ENCODE assay signal across 8 cellular contexts in genomic region chr19:40285353-40286234, GRCh38. TPM values are rescaled to one million over a fixed set of nuclear protein-coding genes. Genes with fewer than 3 reads are reported as not detected.
DNase-seq lines count a peak whose midpoint lies in the region; TF ChIP-seq lines count a peak whose summit lies in the region.

No MANE protein-coding gene starts in this region.

- peak overlapping the region; percentile 88 for H3K4me3 ChIP-seq in GM06990 (replicated peaks; ENCODE audit: low read depth, low read length)

- H3K9me3 Mint-ChIP-seq in HFFc6: no peaks in the 10 kb centered on the region
- H3K9me3 Mint-ChIP-seq in activated naive CD4-positive, alpha-beta T cell treated with anti-CD3 and anti-CD28 coated beads, Interleukin-2, amount 50 U/mL, for 24 hours: no peaks in the 10 kb centered on the region

- TF ChIP-seq CTCF in GM06990 (IDR thresholded peaks at IDR 0.05; ENCODE audit: insufficient read depth, low read length, poor library complexity, severe bottlenecking) (no peak), HFFc6 (IDR thresholded peaks at IDR 0.05) (peak; percentile 34; the same call in 1 of the 2 replicates)

- peak overlapping the region; percentile 90 for H3K4me3 Mint-ChIP-seq in HFFc6
- H3K4me3 Mint-ChIP-seq in activated naive CD4-positive, alpha-beta T cell treated with anti-CD3 and anti-CD28 coated beads, Interleukin-2, amount 50 U/mL, for 24 hours: peak overlapping the region; percentile 83

- H3K27me3 ChIP-seq in GM06990 (replicated peaks; ENCODE audit: control insufficient read depth, insufficient read depth, low read length): no peaks in the 10 kb centered on the region

- H3K27ac Mint-ChIP-seq in HFFc6: peak overlapping the region; percentile 100
- H3K27ac Mint-ChIP-seq in activated naive CD4-positive, alpha-beta T cell treated with anti-CD3 and anti-CD28 coated beads, Interleukin-2, amount 50 U/mL, for 24 hours: peak overlapping the region; percentile 93

- H3K36me3 ChIP-seq in GM06990 (ENCODE audit: control insufficient read depth, insufficient read depth, low read length): peaks cover 1% of the 10 kb centered on the region

- no peaks in the 10 kb centered on the region for H3K36me3 Mint-ChIP-seq in HFFc6 (ENCODE audit: low read depth)
- no peaks in the 10 kb centered on the region for H3K36me3 Mint-ChIP-seq in activated naive CD4-positive, alpha-beta T cell treated with anti-CD3 and anti-CD28 coated beads, Interleukin-2, amount 50 U/mL, for 24 hours

- in situ Hi-C loops in SK-MEL-5 (cut with HindIII; ENCODE audit: low pct_unique_long_range_greater_than_20kb, low sequenced_read_pairs): no loop called here

- DNase-seq in GM06990 (ENCODE audit: extremely low read depth, insufficient read length): peak; percentile 98
- peak; percentile 99 for DNase-seq in HFFc6
- peak; percentile 100 for DNase-seq in NAMALWA (ENCODE audit: low spot score)
- DNase-seq in SK-MEL-5 (ENCODE audit: low read depth, low spot score): peak; percentile 99
- DNase-seq in globus pallidus (ENCODE audit: low spot score): peak; percentile 100
- DNase-seq in non-pigmented ciliary epithelial cell (ENCODE audit: low read depth): peak; percentile 98
- DNase-seq in superior temporal gyrus (ENCODE audit: extremely low spot score): peak; percentile 100

- H3K4me1 Mint-ChIP-seq in HFFc6 (ENCODE audit: low read depth): peaks cover 39% of the 10 kb centered on the region
- peaks cover 50% of the 10 kb centered on the region for H3K4me1 Mint-ChIP-seq in activated naive CD4-positive, alpha-beta T cell treated with anti-CD3 and anti-CD28 coated beads, Interleukin-2, amount 50 U/mL, for 24 hours

- no peaks in the 10 kb centered on the region; the same call in 1 of the 2 replicates for H3K27me3 Mint-ChIP-seq in HFFc6 (ENCODE audit: insufficient read depth)
- no peaks in the 10 kb centered on the region for H3K27me3 Mint-ChIP-seq in activated naive CD4-positive, alpha-beta T cell treated with anti-CD3 and anti-CD28 coated beads, Interleukin-2, amount 50 U/mL, for 24 hours

RNA-seq across cellular contexts. Expression of gene AKT2, which starts 0.4 kb away (rescaled TPM):
- 100 to 1,000 TPM; 128 to 133 (median 130) TPM for total RNA-seq in HFFc6 (2021; fragmentation: NEBNext Ultra II Directional; extraction: Animal tissue kit (Norgen Biotek cat#: 25700))
- total RNA-seq in SK-MEL-5 (2014; rRNA removed; shearing (Covaris generic)): 53.8 and 68.6 TPM in 2 replicates
- 76.2 and 101 TPM in 2 replicates for polyA plus RNA-seq in SK-MEL-5 (2015; cell fraction: cytosol; rRNA removed)
- polyA plus RNA-seq in SK-MEL-5 (2015; cell fraction: nucleus; rRNA removed): 284 and 336 TPM in 2 replicates

RNA-seq across cellular contexts. Expression of gene CCNP, which starts 59.1 kb away (rescaled TPM):
- under 1 TPM in 3 of 6 experiments, not detected in 3; 0.22 to 0.33 (median 0.31) TPM for total RNA-seq in HFFc6 (2021; fragmentation: NEBNext Ultra II Directional; extraction: Animal tissue kit (Norgen Biotek cat#: 25700))
- 0.08 TPM in 1 of 2 replicates, not detected in the other for total RNA-seq in SK-MEL-5 (2014; rRNA removed; shearing (Covaris generic))
- 0.06 TPM in 1 of 2 replicates, not detected in the other for polyA plus RNA-seq in SK-MEL-5 (2015; cell fraction: cytosol; rRNA removed)
- 0.47 TPM in 1 of 2 replicates, not detected in the other for polyA plus RNA-seq in SK-MEL-5 (2015; cell fraction: nucleus; rRNA removed)

Comparison
In these comparisons a context has a peak if more than half of its experiments do, and no peak if none do; other contexts are left out.
1. Peak in every context shown above with its lines: DNase-seq and H3K4me3 ChIP-seq.